In the genomic region with DNA sequence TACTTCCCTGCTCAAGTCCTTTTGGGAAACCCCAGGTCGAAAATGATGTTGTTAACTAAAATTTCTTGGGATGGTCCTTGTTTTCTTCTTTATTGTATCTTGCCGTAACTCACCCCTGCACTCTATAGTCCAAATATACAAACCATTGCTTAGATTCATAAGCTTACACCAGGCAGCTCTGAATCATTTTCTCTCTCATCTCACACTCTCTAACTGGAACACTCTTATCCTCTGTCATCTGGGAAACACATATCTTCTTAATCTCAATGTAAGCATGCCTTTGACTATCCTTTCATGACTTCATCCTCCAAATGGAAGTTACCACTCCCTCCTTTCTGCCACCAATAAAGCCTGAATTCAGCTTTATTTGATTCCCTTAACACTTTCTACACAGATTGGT, we compare ENCODE assay signal across 14 cellular contexts.
"Had no signal": no experiment of that assay in that cellular context is flagged by ENCODE, and none has a peak within 500 bp of the region (broad histone marks: within the 10 kb centered on the region; RNA-seq: fewer than 3 reads in every experiment).

No MANE protein-coding gene starts in this region.

- H3K27ac Mint-ChIP-seq: mesothelial cell of epicardium, nephron, progenitor cell of endocrine pancreas had no signal

- H3K27me3 Mint-ChIP-seq: progenitor cell of endocrine pancreas had no signal

- ATAC-seq: pancreas, right cardiac atrium had no signal

- DNase-seq: colonic mucosa; dermis blood vessel endothelial cell; foreskin melanocyte; head of caudate nucleus; mammary epithelial cell; occipital lobe; pancreas; right cardiac atrium; small intestine; stimulated activated CD4-positive, alpha-beta T cell treated with anti-CD3 and anti-CD28 coated beads, Interleukin-12 subunit alpha, Interleukin-12 subunit beta, amount 100 ng/mL, for 4 hours; stimulated activated naive CD4-positive, alpha-beta T cell treated with Interleukin-2 at 50 U/mL for 16 hours had no signal

- H3K4me3 Mint-ChIP-seq: mesothelial cell of epicardium, nephron had no signal
